Comparison of ENCODE assay signal across 8 cellular contexts in the genomic region with DNA sequence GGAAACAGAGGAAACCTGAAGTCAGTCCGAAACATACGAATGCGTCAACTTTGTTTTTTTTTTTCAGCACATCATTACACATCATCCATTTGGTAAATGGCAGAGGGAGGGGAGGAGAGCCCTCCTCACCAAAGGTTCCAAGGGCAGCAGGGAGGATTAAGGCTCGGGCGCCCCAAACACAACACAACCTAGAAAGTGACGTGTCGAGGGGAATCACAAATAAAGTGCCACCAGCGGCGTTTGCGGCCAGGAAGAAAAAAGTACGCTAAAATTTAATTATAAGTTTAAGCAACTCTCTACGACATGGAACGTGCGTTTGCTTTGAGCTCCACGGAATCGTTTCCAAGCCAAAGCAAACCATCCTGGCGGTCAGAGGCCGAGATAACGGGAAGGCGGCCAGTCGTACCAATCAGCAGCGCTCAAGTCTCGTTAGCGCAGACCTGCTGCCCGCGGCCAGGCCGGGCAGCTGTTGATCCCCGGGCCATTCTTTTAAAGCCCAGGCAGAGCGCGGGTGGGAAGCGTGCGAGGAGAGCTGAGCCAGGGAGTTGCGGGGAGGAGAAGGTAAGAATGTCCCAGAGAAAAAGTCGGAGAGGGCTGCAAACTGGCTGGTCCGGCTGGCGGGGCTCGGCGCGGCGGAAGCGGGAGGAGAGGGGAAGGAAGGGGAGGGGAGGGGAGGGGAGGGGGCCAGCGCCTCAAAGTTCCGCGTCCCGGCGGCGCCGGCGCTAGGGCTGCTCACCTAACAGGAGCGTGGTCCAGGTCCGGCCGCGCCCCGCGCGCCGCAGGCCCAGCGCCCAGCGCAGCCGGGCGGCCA. TPM values are rescaled to one million over a fixed set of nuclear protein-coding genes. Genes with fewer than 3 reads are reported as not detected.
DNase-seq lines count a peak whose midpoint lies in the region; ATAC-seq and TF ChIP-seq lines count a peak whose summit lies in the region.

No MANE protein-coding gene starts in this region.

- peaks cover 2% of the 10 kb centered on the region for H3K36me3 Mint-ChIP-seq in activated naive CD8-positive, alpha-beta T cell treated with anti-CD3 and anti-CD28 coated beads, Interleukin-2, amount 10 ng/mL, durations not matched to agents 7 days and 5 days

- TF ChIP-seq CTCF in ovary (IDR thresholded peaks at IDR 0.05), result no peak

- peak; percentile 16 for TF ChIP-seq POLR2A in GM19099 (IDR thresholded peaks at IDR 0.05; ENCODE audit: extremely low read depth, insufficient read length, low read depth)
- TF ChIP-seq POLR2A in ovary (IDR thresholded peaks at IDR 0.05), result no peak

- peaks cover 18% of the 10 kb centered on the region for H3K27me3 Mint-ChIP-seq in activated naive CD8-positive, alpha-beta T cell treated with anti-CD3 and anti-CD28 coated beads, Interleukin-2, amount 10 ng/mL, durations not matched to agents 7 days and 5 days

- peak overlapping the region; percentile 93 for H3K4me3 ChIP-seq in SJCRH30
- peak overlapping the region; percentile 63 for H3K4me3 ChIP-seq in ovary
- peak overlapping the region; percentile 99 to 100 for H3K4me3 ChIP-seq in aorta (ENCODE audit: low read length in 2 of 2)

- TF ChIP-seq EP300 in ovary (IDR thresholded peaks at IDR 0.05), result no peak

- H3K27me3 ChIP-seq in SJCRH30, result no peaks in the 10 kb centered on the region
- H3K27me3 ChIP-seq in ovary, result no peaks in the 10 kb centered on the region
- H3K27me3 ChIP-seq in aorta (ENCODE audit: control insufficient read depth in 1 of 2, insufficient read depth in 2 of 2, low read length in 1 of 2), result no peaks in the 10 kb centered on the region

- H3K9me3 Mint-ChIP-seq in activated naive CD8-positive, alpha-beta T cell treated with anti-CD3 and anti-CD28 coated beads, Interleukin-2, amount 10 ng/mL, durations not matched to agents 7 days and 5 days, result no peaks in the 10 kb centered on the region

- H3K4me3 Mint-ChIP-seq in activated naive CD8-positive, alpha-beta T cell treated with anti-CD3 and anti-CD28 coated beads, Interleukin-2, amount 10 ng/mL, durations not matched to agents 7 days and 5 days, result peak overlapping the region; percentile 95

- peaks cover 12% of the 10 kb centered on the region; the same call in 1 of the 2 replicates for H3K4me1 ChIP-seq in SJCRH30
- no peaks in the 10 kb centered on the region for H3K4me1 ChIP-seq in ovary (ENCODE audit: insufficient read depth)
- H3K4me1 ChIP-seq in aorta (ENCODE audit: control insufficient read depth in 1 of 2, insufficient read depth in 2 of 2, low read length in 2 of 2), result peaks cover 0 to 2% of the 10 kb centered on the region in 2 donors

- intact Hi-C loops in Right ventricle myocardium superior (cut with DNase I) (loop anchor here (10.0 kb wide), 1 partner anchor 212 kb away; no protein-coding TSS in a partner anchor), ovary (cut with DNase I) (loop anchor here in 1 of 4 donors (5.0 kb wide), 1 partner anchor 1271 kb away; no protein-coding TSS in a partner anchor), aorta (cut with DNase I) (loop anchor here in 1 of 2 donors (5.0 to 10.0 kb wide), 2 partner anchors 34 to 588 kb away; no protein-coding TSS in a partner anchor)

- DNase-seq in AML-193 (lab: John Stamatoyannopoulos, UW) (peak; percentile 38), HT-29 (ENCODE audit: low spot score) (peak; percentile 71), SJCRH30 (peak; percentile 74 to 81), Right ventricle myocardium superior (peak; percentile 77), ovary (peak; percentile 38 to 72 (median 61)), aorta (peak; percentile 70 to 85)
- DNase-seq in activated naive CD8-positive, alpha-beta T cell treated with anti-CD3 and anti-CD28 coated beads, Interleukin-2, amount 10 ng/mL, durations not matched to agents 7 days and 5 days, result peak; percentile 56

- no peaks in the 10 kb centered on the region for H3K36me3 ChIP-seq in SJCRH30
- H3K36me3 ChIP-seq in ovary, result no peaks in the 10 kb centered on the region
- H3K36me3 ChIP-seq in aorta (ENCODE audit: control insufficient read depth in 1 of 2, insufficient read depth in 2 of 2, low read length in 1 of 2), result no peaks in the 10 kb centered on the region

- H3K27ac Mint-ChIP-seq in activated naive CD8-positive, alpha-beta T cell treated with anti-CD3 and anti-CD28 coated beads, Interleukin-2, amount 10 ng/mL, durations not matched to agents 7 days and 5 days, result peak overlapping the region; percentile 82

- peaks cover 26% of the 10 kb centered on the region for H3K4me1 Mint-ChIP-seq in activated naive CD8-positive, alpha-beta T cell treated with anti-CD3 and anti-CD28 coated beads, Interleukin-2, amount 10 ng/mL, durations not matched to agents 7 days and 5 days

- H3K27ac ChIP-seq in SJCRH30 (peak overlapping the region; percentile 32), ovary (peak overlapping the region; percentile 3 to 54), aorta (ENCODE audit: low read depth in 1 of 2, low read length in 2 of 2) (peak overlapping the region; percentile 23 to 46)

- ATAC-seq in activated naive CD8-positive, alpha-beta T cell treated with anti-CD3 and anti-CD28 coated beads, Interleukin-2, amount 10 ng/mL, durations not matched to agents 7 days and 5 days (ENCODE audit: low read depth), result no peak
- peak; percentile 31 for ATAC-seq in Right ventricle myocardium superior (ENCODE audit: poor library complexity)
- ATAC-seq in aorta (ENCODE audit: low FRiP score), result peak; percentile 27

- WGBS in ovary, 3 donors, result 1% methylated on average over 47 to 61 of the region's 61 CpGs
- WGBS in aorta, 2 donors, result 0% methylated on average over 57 to 61 of the region's 61 CpGs

- POLR2A ChIA-PET in activated naive CD8-positive, alpha-beta T cell treated with anti-CD3 and anti-CD28 coated beads, Interleukin-2, amount 10 ng/mL, durations not matched to agents 7 days and 5 days (lab: Charles Lee), result interaction anchor here (0.7 to 1.1 kb wide), 2 partner anchors 213 to 1217 kb away, joined by 3 read pairs; no protein-coding TSS in a partner anchor

- H3K9me3 ChIP-seq in SJCRH30 (replicated peaks), result no peaks in the 10 kb centered on the region
- no peaks in the 10 kb centered on the region for H3K9me3 ChIP-seq in ovary
- H3K9me3 ChIP-seq in aorta (ENCODE audit: control insufficient read depth, low read length), result no peaks in the 10 kb centered on the region

RNA-seq across cellular contexts. Expression of gene DPY19L1, which starts 0.7 kb away (rescaled TPM):
- total RNA-seq in HT-29 (2014; rRNA removed; shearing (Covaris generic)), result 15.0 and 15.3 TPM in 2 replicates
- 45.8 and 46.2 TPM in 2 replicates for total RNA-seq in SJCRH30 (2014; rRNA removed; shearing (Covaris generic))
- total RNA-seq in activated naive CD8-positive, alpha-beta T cell treated with anti-CD3 and anti-CD28 coated beads, Interleukin-2, amount 10 ng/mL, durations not matched to agents 7 days and 5 days, result 10 to 100 TPM; 11.1 to 14.0 TPM
- 31.6 TPM for total RNA-seq in Right ventricle myocardium superior
- 10 to 100 TPM; 10.5 to 32.7 (median 17.8) TPM for total RNA-seq in ovary
- polyA plus RNA-seq in ovary, result 10 to 100 TPM in 1 of 2 donors, 1 to 10 TPM in 1; 8.1 to 20.0 TPM
- total RNA-seq in aorta, result 10 to 100 TPM; 28.8 to 30.8 TPM
- polyA plus RNA-seq in aorta, result 10 to 100 TPM in 1 of 2 donors, 1 to 10 TPM in 1; 4.3 to 10.3 TPM
